Comparison of ENCODE assay signal across 1 cellular context in genomic region chr4:103307479-103308042, GRCh38.
TF ChIP-seq lines count a peak whose summit lies in the region.

No MANE protein-coding gene starts in this region.

TF ChIP-seq in GM23338, 12 proteins besides CTCF, POLR2A, EP300 and RAD21 (continued from another document):
- no peak for TF ChIP-seq REST (IDR thresholded peaks at IDR 0.05; ENCODE audit: unreplicated experiment)
- no peak for TF ChIP-seq ZNF331 (CRISPR knock-in tag; IDR thresholded peaks at IDR 0.05; ENCODE audit: low read depth)
- no peak for TF ChIP-seq EZH2phosphoT487 (IDR thresholded peaks at IDR 0.05; ENCODE audit: unreplicated experiment)
- TF ChIP-seq STAT1 (IDR thresholded peaks at IDR 0.05; ENCODE audit: unreplicated experiment) = no peak
- TF ChIP-seq ZNF114 (CRISPR knock-in tag; IDR thresholded peaks at IDR 0.05) = no peak
- no peak for TF ChIP-seq ETS1 (IDR thresholded peaks at IDR 0.05)
- TF ChIP-seq EZH2 (IDR thresholded peaks at IDR 0.05; ENCODE audit: low read depth, unreplicated experiment) = no peak
TF ChIP-seq in GM23338: peak in this region for 0.
